ENCODE assay signal across 8 cellular contexts in the genomic region with DNA sequence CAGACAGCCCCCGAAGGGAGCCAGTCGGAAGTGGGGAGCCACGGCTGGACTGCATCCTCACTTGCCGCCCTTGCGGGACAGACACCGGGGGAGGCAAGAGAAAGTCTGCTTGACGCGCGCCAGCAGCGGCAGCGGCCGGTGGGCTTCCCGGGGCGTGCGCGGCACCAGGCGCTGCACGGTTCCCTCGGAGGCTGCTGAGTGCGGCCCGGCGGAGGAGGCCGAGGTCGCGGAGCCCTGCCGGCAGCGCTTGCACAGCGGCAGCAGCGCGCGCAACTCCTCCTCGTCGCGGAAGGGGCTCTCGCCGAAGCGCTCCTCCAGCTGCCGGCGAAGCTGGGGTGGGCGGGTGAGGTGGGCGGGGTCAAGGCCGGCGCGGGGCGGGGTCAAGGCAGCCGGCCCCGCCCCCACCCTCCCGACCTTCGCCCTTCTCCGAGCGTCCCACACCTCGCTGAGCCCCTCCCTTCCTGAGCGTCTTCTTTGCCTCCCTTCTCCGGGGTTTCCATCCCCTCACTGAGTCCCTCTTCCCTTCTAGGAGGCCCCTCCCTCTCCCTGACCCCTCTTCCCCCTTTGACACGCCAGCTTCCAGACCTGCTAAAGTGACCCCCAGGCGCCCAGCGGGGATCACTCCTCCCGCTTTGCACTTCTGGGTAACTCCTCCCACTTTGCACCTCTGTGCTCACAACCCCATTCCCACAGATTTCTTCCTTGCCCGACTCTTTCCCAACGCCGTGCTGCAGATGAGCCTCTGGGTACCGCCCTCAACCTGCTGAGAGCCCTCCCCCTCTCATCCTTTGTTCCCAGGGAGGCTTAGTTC. TPM values are rescaled to one million over a fixed set of nuclear protein-coding genes. Genes with fewer than 3 reads are reported as not detected.
DNase-seq lines count a peak whose midpoint lies in the region; ATAC-seq and TF ChIP-seq lines count a peak whose summit lies in the region.

No MANE protein-coding gene starts in this region.

- no peaks in the 10 kb centered on the region for H3K9me3 ChIP-seq in AG04450 (ENCODE audit: control insufficient read depth, insufficient read depth, low read length)
- H3K9me3 ChIP-seq in WERI-Rb-1 (ENCODE audit: severe bottlenecking): no peaks in the 10 kb centered on the region
- H3K9me3 ChIP-seq in mammary epithelial cell (replicated peaks; ENCODE audit: insufficient read depth, low read length): no peaks in the 10 kb centered on the region

- POLR2A ChIA-PET in AG04450 (lab: Yijun Ruan, JAX): no interaction called here

- 8% methylated on average over 18 of the region's 62 CpGs for WGBS in mammary epithelial cell (ENCODE audit: low coverage, missing lambda C conversion rate)

- H3K27me3 ChIP-seq in AG04450 (ENCODE audit: control insufficient read depth, insufficient read depth, low read length): peaks cover 63% of the 10 kb centered on the region
- no peaks in the 10 kb centered on the region for H3K27me3 ChIP-seq in WERI-Rb-1 (ENCODE audit: insufficient read depth, low read depth, severe bottlenecking)
- no peaks in the 10 kb centered on the region for H3K27me3 ChIP-seq in mammary epithelial cell (ENCODE audit: insufficient read depth, low read length)

- H3K4me2 ChIP-seq in mammary epithelial cell (ENCODE audit: insufficient read depth, low read depth, low read length): peak overlapping the region; percentile 92

- H2AFZ ChIP-seq in mammary epithelial cell (ENCODE audit: low read depth, low read length): peak overlapping the region; percentile 71

- in situ Hi-C loops in mammary epithelial cell (cut with MboI; ENCODE audit: low sequenced_read_pairs in 2 of 2): no loop called here

- H3K36me3 ChIP-seq in WERI-Rb-1 (peaks cover 5% of the 10 kb centered on the region; the same call in 1 of the 2 replicates), mammary epithelial cell (ENCODE audit: insufficient read depth, low read length) (no peaks in the 10 kb centered on the region)

- DNase-seq in AG04450 (ENCODE audit: low read depth, low spot score) (no peak), NCI-H1694 treated with DMSO at 0.1 percent for 48 hours (lab: John Stamatoyannopoulos, UW) (peak; percentile 49), WERI-Rb-1 (peak; percentile 85), mammary epithelial cell (peak; percentile 32), kidney tubule cell (ENCODE audit: low spot score) (peak; percentile 48), HCEC 1CT (no peak)
- peak; percentile 64 to 75 for DNase-seq in stimulated activated CD4-positive, alpha-beta T cell treated with anti-CD3 and anti-CD28 coated beads, Interleukin-2, amount 100 ng/mL, for 24 hours

- peak; percentile 74 for ATAC-seq in GM19372 (IDR thresholded peaks at IDR 0.05; ENCODE audit: low read depth, unreplicated experiment)

- dilution Hi-C loops in mammary epithelial cell (cut with HindIII; ENCODE audit: low sequenced_read_pairs): no loop called here

- CTCF ChIA-PET in AG04450 (lab: Charles Lee): interaction anchor here (1.0 to 4.2 kb wide), 2 partner anchors 9 to 10 kb away, joined by 3 to 30 read pairs; no protein-coding TSS in a partner anchor
- CTCF ChIA-PET in mammary epithelial cell (lab: Charles Lee; ENCODE audit: low non-redundant PET): no interaction called here

- intact Hi-C loops in mammary epithelial cell (cut with micrococcal nuclease): no loop called here

- no peaks in the 10 kb centered on the region for H3K79me2 ChIP-seq in mammary epithelial cell (ENCODE audit: insufficient read depth, low read length)

- no peaks in the 10 kb centered on the region for H4K20me1 ChIP-seq in mammary epithelial cell (ENCODE audit: insufficient read depth, low read length)

- no TSS peak for BruUV-seq in mammary epithelial cell (replicated peaks; lab: Mats Ljungman, UMichigan)

- peaks cover 10% of the 10 kb centered on the region for H3K4me1 ChIP-seq in mammary epithelial cell (ENCODE audit: insufficient read depth, low read length)

- no peak overlapping the region for H3K9ac ChIP-seq in mammary epithelial cell (ENCODE audit: insufficient read depth, low read length)

- TF ChIP-seq CTCF in AG04450 (IDR thresholded peaks at IDR 0.05; ENCODE audit: low read depth, low read length) (no peak), WERI-Rb-1 (IDR thresholded peaks at IDR 0.05; ENCODE audit: low read depth, low read length) (no peak), mammary epithelial cell (conservative IDR thresholded peaks at IDR 0.05 in 1 of 2, IDR thresholded peaks at IDR 0.05 in 1 of 2; ENCODE audit: extremely low read depth in 1 of 2, insufficient read depth in 1 of 2, low read depth in 1 of 2, low read length in 2 of 2) (no peak)

- H3K27ac ChIP-seq in AG04450 (ENCODE audit: low read depth, low read length): no peak overlapping the region
- peak overlapping the region; percentile 99 for H3K27ac ChIP-seq in WERI-Rb-1
- no peak overlapping the region for H3K27ac ChIP-seq in mammary epithelial cell (ENCODE audit: insufficient read depth, low read depth, low read length)

- H3K4me3 ChIP-seq in AG04450 (ENCODE audit: low read depth, low read length): peak overlapping the region; percentile 48
- peak overlapping the region; percentile 75 for H3K4me3 ChIP-seq in WERI-Rb-1 (ENCODE audit: low read depth, low read length)
- H3K4me3 ChIP-seq in mammary epithelial cell (replicated peaks in 1 of 3; ENCODE audit: insufficient read depth in 1 of 3, low read depth in 2 of 3, low read length in 3 of 3): peak overlapping the region; percentile 20 to 45 (median 42)

RNA-seq across cellular contexts. Expression of gene DUSP15, which starts 8.8 kb away (rescaled TPM):
- polyA plus RNA-seq in AG04450 (2011; rRNA removed): not detected in 2 replicates
- not detected in 2 replicates for polyA minus RNA-seq in AG04450 (2011; rRNA and poly(A)+ RNA removed)
- total RNA-seq in mammary epithelial cell: under 1 TPM in 1 of 2 donors, not detected in 1; 0.67 TPM
- not detected for polyA plus RNA-seq in mammary epithelial cell
- not detected for polyA minus RNA-seq in mammary epithelial cell

RNA-seq across cellular contexts. Expression of gene TTLL9, which starts 8.9 kb away (rescaled TPM):
- polyA plus RNA-seq in AG04450 (2011; rRNA removed): not detected in 2 replicates
- polyA minus RNA-seq in AG04450 (2011; rRNA and poly(A)+ RNA removed): not detected in 2 replicates
- total RNA-seq in mammary epithelial cell: under 1 TPM; 0.17 to 0.21 TPM
- 0.02 TPM for polyA plus RNA-seq in mammary epithelial cell
- polyA minus RNA-seq in mammary epithelial cell: not detected

RNA-seq across cellular contexts. Expression of gene FOXS1, which starts 16.1 kb away (rescaled TPM):
- not detected in 2 replicates for polyA plus RNA-seq in AG04450 (2011; rRNA removed)
- not detected in 2 replicates for polyA minus RNA-seq in AG04450 (2011; rRNA and poly(A)+ RNA removed)
- total RNA-seq in mammary epithelial cell: under 1 TPM in 1 of 2 donors, not detected in 1; 0.17 TPM
- polyA plus RNA-seq in mammary epithelial cell: not detected
- not detected for polyA minus RNA-seq in mammary epithelial cell

RNA-seq across cellular contexts. Expression of gene MYLK2, which starts 42.4 kb away (rescaled TPM):
- polyA plus RNA-seq in AG04450 (2011; rRNA removed) (not detected in 2 replicates), mammary epithelial cell (0.06 TPM)
- polyA minus RNA-seq in AG04450 (2011; rRNA and poly(A)+ RNA removed): 0.09 and 0.13 TPM in 2 replicates
- total RNA-seq in mammary epithelial cell: under 1 TPM; under 0.01 to 0.24 TPM
- polyA minus RNA-seq in mammary epithelial cell: not detected

Comparison
In these comparisons a context has a peak if more than half of its experiments do, and no peak if none do; other contexts are left out.
1. DNase-seq: peak in NCI-H1694 treated with DMSO at 0.1 percent for 48 hours (single experiment), WERI-Rb-1 (single experiment), mammary epithelial cell (single experiment), kidney tubule cell (single experiment) and stimulated activated CD4-positive, alpha-beta T cell treated with anti-CD3 and anti-CD28 coated beads, Interleukin-2, amount 100 ng/mL, for 24 hours (2 of 2); none in AG04450 (single experiment) and HCEC 1CT (single experiment).
2. Peak in every context shown above with its lines, with median percentiles within 50 percentile points of each other: H3K4me3 ChIP-seq.